14 cellular contexts compared by ENCODE assay signal in the genomic region with DNA sequence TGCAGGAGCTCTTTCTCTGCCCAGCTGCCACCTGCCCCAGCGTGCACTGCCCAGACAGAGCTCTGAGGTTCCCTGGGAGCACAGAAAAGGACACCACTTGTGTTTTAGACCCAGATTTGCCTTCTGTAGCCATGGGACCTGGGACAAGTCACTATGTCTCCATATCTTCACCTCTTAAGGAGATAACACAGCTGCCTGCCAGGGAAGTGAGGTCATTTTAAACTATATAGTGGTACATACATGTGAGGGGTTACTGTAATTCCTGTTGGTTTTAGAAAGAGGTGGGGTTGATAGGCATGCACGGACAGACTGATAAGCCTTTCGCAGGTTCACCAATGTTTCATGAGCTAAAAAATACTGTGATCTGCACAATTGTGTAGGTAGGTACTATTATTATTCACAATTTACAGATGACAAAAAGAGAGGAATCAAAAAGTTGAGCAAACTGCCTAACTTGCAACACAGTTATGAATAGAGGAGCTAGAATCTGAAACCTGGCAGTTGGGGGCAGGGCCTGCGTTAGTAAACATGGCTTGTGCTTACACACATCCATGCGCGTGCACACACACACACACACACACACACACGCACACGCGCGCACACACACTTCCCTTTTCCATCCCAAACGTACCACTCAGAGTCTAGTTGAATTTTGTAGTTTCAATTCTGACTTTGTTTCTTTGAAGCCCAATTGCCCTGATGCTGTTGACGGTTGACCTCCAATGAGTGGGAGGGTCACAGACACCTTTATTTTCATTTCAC.
DNase-seq lines count a peak whose midpoint lies in the region; ATAC-seq, FAIRE-seq and TF ChIP-seq lines count a peak whose summit lies in the region.
"Had no signal": no experiment of that assay in that cellular context is flagged by ENCODE, and none has a peak within 500 bp of the region (broad histone marks: within the 10 kb centered on the region; RNA-seq: fewer than 3 reads in every experiment).

No MANE protein-coding gene starts in this region.

- H3K4me2 ChIP-seq in GM12878 (ENCODE audit: control insufficient read depth, insufficient read depth): no peak overlapping the region

- TF ChIP-seq POLR2A in GM12878 (IDR thresholded peaks at IDR 0.05; ENCODE audit: low read depth, low read length) (no peak), transverse colon (IDR thresholded peaks at IDR 0.05) (no peak)

- H3K4me3 ChIP-seq in GM12878 (no peak overlapping the region), lung (no peak overlapping the region), transverse colon (no peak overlapping the region)
- H3K4me3 ChIP-seq: colonic mucosa, suprapubic skin had no signal

- no peak for FAIRE-seq in GM12878 (lab: Jason Lieb, UNC)

- H3K36me3 ChIP-seq in GM12878 (ENCODE audit: control insufficient read depth in 2 of 2, insufficient read depth in 2 of 2, low read length in 1 of 2): no peaks in the 10 kb centered on the region
- no peaks in the 10 kb centered on the region for H3K36me3 ChIP-seq in lung (ENCODE audit: control insufficient read depth in 2 of 2, insufficient read depth in 2 of 2, low read length in 2 of 2)
- no peaks in the 10 kb centered on the region for H3K36me3 ChIP-seq in transverse colon
- H3K36me3 ChIP-seq: colonic mucosa, suprapubic skin had no signal

- CTCF ChIA-PET in GM12878 (lab: Yijun Ruan, JAX): no interaction called here

- no peaks in the 10 kb centered on the region for H3K27me3 Mint-ChIP-seq in activated T-helper 2 cell treated with anti-CD3 and anti-CD28 coated beads, Interferon-gamma antibody, Interleukin-2, Interleukin-4, amounts not matched to agents 10 μg/mL and 5 μg/mL and 100 μg/mL, durations not matched to agents 14 hours and 24 hours and 36 hours (ENCODE audit: low read depth)
- H3K27me3 Mint-ChIP-seq: activated naive CD8-positive, alpha-beta T cell treated with anti-CD3 and anti-CD28 coated beads, Interleukin-2, amount 50 U/mL, for 24 hours had no signal

- H3K9ac ChIP-seq in GM12878 (ENCODE audit: control insufficient read depth, insufficient read depth, low read length): no peak overlapping the region

- no peaks in the 10 kb centered on the region for H4K20me1 ChIP-seq in GM12878 (ENCODE audit: control insufficient read depth, insufficient read depth)

- POLR2A ChIA-PET in GM12878 (lab: Charles Lee): no interaction called here

- H3K27ac ChIP-seq in GM12878 (ENCODE audit: control insufficient read depth, insufficient read depth): no peak overlapping the region
- peak overlapping the region; percentile 20 to 30 for H3K27ac ChIP-seq in lung (ENCODE audit: low read depth in 1 of 2, low read length in 1 of 2)
- peak overlapping the region in 1 of 4 donors; percentile 12 for H3K27ac ChIP-seq in transverse colon
- H3K27ac ChIP-seq: colonic mucosa had no signal

- no peaks in the 10 kb centered on the region for H3K36me3 Mint-ChIP-seq in activated T-helper 2 cell treated with anti-CD3 and anti-CD28 coated beads, Interferon-gamma antibody, Interleukin-2, Interleukin-4, amounts not matched to agents 10 μg/mL and 5 μg/mL and 100 μg/mL, durations not matched to agents 14 hours and 24 hours and 36 hours (ENCODE audit: low read depth)
- H3K36me3 Mint-ChIP-seq: activated CD8-positive, alpha-beta memory T cell treated with anti-CD3 and anti-CD28 coated beads, Interleukin-2, amount 10 ng/mL, durations not matched to agents 7 days and 5 days had no signal

- BruUV-seq in GM12878 (replicated peaks; lab: Mats Ljungman, UMichigan): no TSS peak

- no peaks in the 10 kb centered on the region for H3K79me2 ChIP-seq in GM12878 (ENCODE audit: control insufficient read depth, insufficient read depth, low read length)

- ATAC-seq in GM12878 (no peak), lung (ENCODE audit: insufficient read depth, low FRiP score) (no peak), HG02623 (IDR thresholded peaks at IDR 0.05; ENCODE audit: unreplicated experiment) (no peak)
- ATAC-seq: activated CD8-positive, alpha-beta memory T cell treated with anti-CD3 and anti-CD28 coated beads, Interleukin-2, amount 10 ng/mL, durations not matched to agents 7 days and 5 days; activated naive CD8-positive, alpha-beta T cell treated with anti-CD3 and anti-CD28 coated beads, Interleukin-2, amount 50 U/mL, for 24 hours had no signal

- peaks cover under 1% of the 10 kb centered on the region; the same call in 1 of the 3 replicates for H3K9me3 ChIP-seq in GM12878 (replicated peaks; ENCODE audit: control insufficient read depth, insufficient read depth, low read length)
- H3K9me3 ChIP-seq in lung (ENCODE audit: control insufficient read depth in 2 of 2, insufficient read depth in 1 of 2, low read length in 1 of 2): peaks cover 0 to 3% of the 10 kb centered on the region in 2 donors
- peaks cover 7 to 8% of the 10 kb centered on the region in 2 donors for H3K9me3 ChIP-seq in transverse colon
- H3K9me3 ChIP-seq: colonic mucosa had no signal

- TF ChIP-seq CTCF in GM12878 (IDR thresholded peaks at IDR 0.05 in 2 of 3, conservative IDR thresholded peaks at IDR 0.05 in 1 of 3; ENCODE audit: control insufficient read depth in 2 of 3, extremely low read depth in 1 of 3, insufficient read depth in 1 of 3, low read depth in 3 of 3, low read length in 3 of 3) (no peak), lung (IDR thresholded peaks at IDR 0.05; ENCODE audit: control extremely low read depth, extremely low read depth) (no peak), transverse colon (IDR thresholded peaks at IDR 0.05) (no peak)

- peaks cover 5% of the 10 kb centered on the region for H3K4me1 Mint-ChIP-seq in activated T-helper 2 cell treated with anti-CD3 and anti-CD28 coated beads, Interferon-gamma antibody, Interleukin-2, Interleukin-4, amounts not matched to agents 10 μg/mL and 5 μg/mL and 100 μg/mL, durations not matched to agents 14 hours and 24 hours and 36 hours (ENCODE audit: low read depth)

- WGBS in GM12878 (ENCODE audit: insufficient coverage, insufficient replicate concordance, low lambda C conversion rate, missing lambda C conversion rate): 48% methylated on average over 12 of the region's 12 CpGs
- 18 to 48% methylated on average over 12 of the region's 12 CpGs for WGBS in lung, 2 donors
- 75 to 81% methylated on average over 4 to 12 of the region's 12 CpGs for WGBS in transverse colon (ENCODE audit: low coverage in 1 of 2), 2 donors

- RAD21 ChIA-PET in GM12878 (lab: Charles Lee; ENCODE audit: unreplicated experiment): no interaction called here

- H3K27ac Mint-ChIP-seq in activated T-helper 2 cell treated with anti-CD3 and anti-CD28 coated beads, Interferon-gamma antibody, Interleukin-2, Interleukin-4, amounts not matched to agents 10 μg/mL and 5 μg/mL and 100 μg/mL, durations not matched to agents 14 hours and 24 hours and 36 hours: no peak overlapping the region
- H3K27ac Mint-ChIP-seq: activated CD8-positive, alpha-beta memory T cell treated with anti-CD3 and anti-CD28 coated beads, Interleukin-2, amount 10 ng/mL, durations not matched to agents 7 days and 5 days; activated naive CD8-positive, alpha-beta T cell treated with anti-CD3 and anti-CD28 coated beads, Interleukin-2, amount 50 U/mL, for 24 hours; progenitor cell of endocrine pancreas had no signal

- no peak for TF ChIP-seq RAD21 in GM12878 (IDR thresholded peaks at IDR 0.05; ENCODE audit: insufficient read depth, low read depth, low read length)

- H2AFZ ChIP-seq in GM12878 (ENCODE audit: control insufficient read depth, low read depth, low read length): no peak overlapping the region

- SMC1A ChIA-PET in GM12878 (lab: Charles Lee; ENCODE audit: uncharacterized antibody, unreplicated experiment): interaction anchor here (1.0 to 1.1 kb wide), 2 partner anchors 8 to 18 kb away, joined by 3 read pairs; no protein-coding TSS in a partner anchor

- in situ Hi-C loops in GM12878 (cut with MboI): no loop called here
- in situ Hi-C loops in transverse colon (cut with MboI; ENCODE audit: low pct_ligation_motif_present in 1 of 4, low pct_unique_long_range_greater_than_20kb in 1 of 4, low sequenced_read_pairs in 3 of 4): no loop called here

- H3K27me3 ChIP-seq in GM12878 (replicated peaks in 1 of 2; ENCODE audit: control insufficient read depth in 2 of 2, insufficient read depth in 2 of 2, low read length in 1 of 2): peaks cover 0 to 1% of the 10 kb centered on the region in 2 experiments; a peak in 1 of 4 replicates
- H3K27me3 ChIP-seq in lung (ENCODE audit: control insufficient read depth, insufficient read depth): no peaks in the 10 kb centered on the region
- H3K27me3 ChIP-seq in transverse colon: no peaks in the 10 kb centered on the region
- H3K27me3 ChIP-seq: colonic mucosa, suprapubic skin had no signal

- peaks cover 5% of the 10 kb centered on the region for H3K9me3 Mint-ChIP-seq in activated T-helper 2 cell treated with anti-CD3 and anti-CD28 coated beads, Interferon-gamma antibody, Interleukin-2, Interleukin-4, amounts not matched to agents 10 μg/mL and 5 μg/mL and 100 μg/mL, durations not matched to agents 14 hours and 24 hours and 36 hours

- H3K4me3 Mint-ChIP-seq in activated T-helper 2 cell treated with anti-CD3 and anti-CD28 coated beads, Interferon-gamma antibody, Interleukin-2, Interleukin-4, amounts not matched to agents 10 μg/mL and 5 μg/mL and 100 μg/mL, durations not matched to agents 14 hours and 24 hours and 36 hours (ENCODE audit: low read depth): no peak overlapping the region
- H3K4me3 Mint-ChIP-seq: activated CD8-positive, alpha-beta memory T cell treated with anti-CD3 and anti-CD28 coated beads, Interleukin-2, amount 10 ng/mL, durations not matched to agents 7 days and 5 days; activated naive CD8-positive, alpha-beta T cell treated with anti-CD3 and anti-CD28 coated beads, Interleukin-2, amount 50 U/mL, for 24 hours had no signal

- TF ChIP-seq EP300 in GM12878 (IDR thresholded peaks at IDR 0.05; ENCODE audit: borderline replicate concordance in 1 of 2, control insufficient read depth in 1 of 2, low read depth in 2 of 2, low read length in 2 of 2) (no peak), transverse colon (IDR thresholded peaks at IDR 0.05; ENCODE audit: low read depth) (no peak)

- DNase-seq in MV-4-11 (lab: John Stamatoyannopoulos, UW) (peak; percentile 90), GM12878 (ENCODE audit: low read depth, low spot score) (no peak), lung (ENCODE audit: low spot score) (no peak), transverse colon (peak; percentile 9), KG1 (lab: John Stamatoyannopoulos, UW) (no peak)
- DNase-seq in activated T-helper 2 cell treated with anti-CD3 and anti-CD28 coated beads, Interferon-gamma antibody, Interleukin-2, Interleukin-4, amounts not matched to agents 10 μg/mL and 5 μg/mL and 100 μg/mL, durations not matched to agents 14 hours and 24 hours and 36 hours (ENCODE audit: low spot score): no peak
- DNase-seq: activated CD8-positive, alpha-beta memory T cell treated with anti-CD3 and anti-CD28 coated beads, Interleukin-2, amount 10 ng/mL, durations not matched to agents 7 days and 5 days; activated naive CD8-positive, alpha-beta T cell treated with anti-CD3 and anti-CD28 coated beads, Interleukin-2, amount 50 U/mL, for 24 hours; colonic mucosa; mesenchymal stem cell; NCI-H2171 had no signal

- intact Hi-C loops in GM12878 (cut with micrococcal nuclease; ENCODE audit: unreplicated experiment): no loop called here
- intact Hi-C loops in transverse colon (cut with DNase I; ENCODE audit: low total_unique reads): no loop called here
- intact Hi-C loops in activated T-helper 2 cell treated with anti-CD3 and anti-CD28 coated beads, Interferon-gamma antibody, Interleukin-2, Interleukin-4, amounts not matched to agents 10 μg/mL and 5 μg/mL and 100 μg/mL, durations not matched to agents 14 hours and 24 hours and 36 hours (cut with micrococcal nuclease): no loop called here

- H3K4me1 ChIP-seq in GM12878 (ENCODE audit: control insufficient read depth, insufficient read depth, low read length) (0 out of 2 replicates have a peak, but pooled peaks cover 3% of the 10 kb centered on the region), lung (ENCODE audit: control insufficient read depth in 2 of 2, insufficient read depth in 2 of 2, low read length in 2 of 2) (peaks cover 10 to 12% of the 10 kb centered on the region in 2 donors), transverse colon (peaks cover 3 to 27% (median 13%) of the 10 kb centered on the region in 4 donors)

Comparison
In these comparisons a context has a peak if more than half of its experiments do, and no peak if none do; other contexts are left out.
1. DNase-seq: peak in MV-4-11 (single experiment) and transverse colon (single experiment); none in GM12878 (single experiment), lung (single experiment), activated T-helper 2 cell treated with anti-CD3 and anti-CD28 coated beads, Interferon-gamma antibody, Interleukin-2, Interleukin-4, amounts not matched to agents 10 μg/mL and 5 μg/mL and 100 μg/mL, durations not matched to agents 14 hours and 24 hours and 36 hours (single experiment) and KG1 (single experiment).